Comparison of ENCODE assay signal across 14 cellular contexts in genomic region chr6:45591306-45591705, GRCh38.
A peak's percentile ranks its signal among the peaks of the same experiment; 100 is the strongest.
DNase-seq lines count a peak whose midpoint lies in the region; ATAC-seq and TF ChIP-seq lines count a peak whose summit lies in the region.
"Had no signal": no experiment of that assay in that cellular context is flagged by ENCODE, and none has a peak within 500 bp of the region (broad histone marks: within the 10 kb centered on the region; RNA-seq: fewer than 3 reads in every experiment).

No MANE protein-coding gene starts in this region.

- H3K4me1 ChIP-seq in foreskin keratinocyte, result peaks cover 52% of the 10 kb centered on the region
- peaks cover 12% of the 10 kb centered on the region for H3K4me1 ChIP-seq in stomach smooth muscle (ENCODE audit: control insufficient read depth, insufficient read depth, low read length)

- H3K27ac ChIP-seq in foreskin keratinocyte, result peak overlapping the region; percentile 99
- H3K27ac ChIP-seq in stomach smooth muscle (ENCODE audit: low read length), result peak overlapping the region; percentile 41

- ATAC-seq in activated CD8-positive, alpha-beta memory T cell treated with anti-CD3 and anti-CD28 coated beads, Interleukin-2, amount 10 ng/mL, durations not matched to agents 7 days and 5 days, result no peak
- ATAC-seq in T-helper 17 cell (no peak), foreskin keratinocyte (peak; percentile 15), HG03521 (IDR thresholded peaks at IDR 0.05; ENCODE audit: unreplicated experiment) (no peak), GM18502 (IDR thresholded peaks at IDR 0.05; ENCODE audit: poor library complexity, unreplicated experiment) (no peak)
- ATAC-seq: gastroesophageal sphincter had no signal

- no peaks in the 10 kb centered on the region for H3K36me3 ChIP-seq in stomach smooth muscle (ENCODE audit: control insufficient read depth in 2 of 2, insufficient read depth in 2 of 2, low read length in 2 of 2)
- H3K36me3 ChIP-seq: gastroesophageal sphincter, tibial nerve had no signal

- peaks cover 1% of the 10 kb centered on the region for H3K36me3 Mint-ChIP-seq in activated CD8-positive, alpha-beta memory T cell treated with anti-CD3 and anti-CD28 coated beads, Interleukin-2, amount 10 ng/mL, durations not matched to agents 7 days and 5 days
- peaks cover 2% of the 10 kb centered on the region for H3K36me3 Mint-ChIP-seq in T-helper 17 cell (ENCODE audit: low read depth)

- H3K4me3 Mint-ChIP-seq in activated CD8-positive, alpha-beta memory T cell treated with anti-CD3 and anti-CD28 coated beads, Interleukin-2, amount 10 ng/mL, durations not matched to agents 7 days and 5 days, result no peak overlapping the region
- no peak overlapping the region for H3K4me3 Mint-ChIP-seq in T-helper 17 cell
- H3K4me3 Mint-ChIP-seq: activated naive CD8-positive, alpha-beta T cell treated with anti-CD3 and anti-CD28 coated beads, Interleukin-2, amount 10 ng/mL, durations not matched to agents 7 days and 5 days had no signal

- H3K9me3 ChIP-seq in T-helper 17 cell (ENCODE audit: control insufficient read depth, low read length, poor library complexity, severe bottlenecking), result no peaks in the 10 kb centered on the region
- no peaks in the 10 kb centered on the region for H3K9me3 ChIP-seq in stomach smooth muscle (ENCODE audit: control insufficient read depth in 2 of 2, low read length in 2 of 2)
- H3K9me3 ChIP-seq: gastroesophageal sphincter, tibial nerve had no signal

- H3K9me3 Mint-ChIP-seq in activated CD8-positive, alpha-beta memory T cell treated with anti-CD3 and anti-CD28 coated beads, Interleukin-2, amount 10 ng/mL, durations not matched to agents 7 days and 5 days (ENCODE audit: low read depth), result no peaks in the 10 kb centered on the region

- peak overlapping the region; percentile 30 for H3K27ac Mint-ChIP-seq in activated CD8-positive, alpha-beta memory T cell treated with anti-CD3 and anti-CD28 coated beads, Interleukin-2, amount 10 ng/mL, durations not matched to agents 7 days and 5 days
- H3K27ac Mint-ChIP-seq in T-helper 17 cell, result peak overlapping the region; percentile 95
- H3K27ac Mint-ChIP-seq: activated naive CD8-positive, alpha-beta T cell treated with anti-CD3 and anti-CD28 coated beads, Interleukin-2, amount 10 ng/mL, durations not matched to agents 7 days and 5 days had no signal

- H3K27me3 ChIP-seq in foreskin keratinocyte (no peaks in the 10 kb centered on the region), stomach smooth muscle (ENCODE audit: control insufficient read depth in 1 of 2, insufficient read depth in 2 of 2, low read length in 2 of 2) (no peaks in the 10 kb centered on the region)
- H3K27me3 ChIP-seq: tibial nerve had no signal

- H3K4me3 ChIP-seq in stomach smooth muscle (ENCODE audit: low read length in 2 of 2), result no peak overlapping the region
- H3K4me3 ChIP-seq: gastroesophageal sphincter, tibial nerve had no signal

- no peaks in the 10 kb centered on the region for H3K27me3 Mint-ChIP-seq in activated CD8-positive, alpha-beta memory T cell treated with anti-CD3 and anti-CD28 coated beads, Interleukin-2, amount 10 ng/mL, durations not matched to agents 7 days and 5 days
- H3K27me3 Mint-ChIP-seq in T-helper 17 cell, result no peaks in the 10 kb centered on the region

- H3K9ac ChIP-seq in stomach smooth muscle (ENCODE audit: low read length in 2 of 2), result no peak overlapping the region

- DNase-seq in activated CD8-positive, alpha-beta memory T cell treated with anti-CD3 and anti-CD28 coated beads, Interleukin-2, amount 10 ng/mL, durations not matched to agents 7 days and 5 days, result no peak
- no peak for DNase-seq in activated CD8-positive, alpha-beta memory T cell treated with anti-CD3 and anti-CD28 coated beads for 24 hours
- DNase-seq in T-helper 17 cell (no peak), foreskin keratinocyte (peak; percentile 64 to 77), NCI-H2171 treated with DMSO at 0.1 percent for 48 hours (lab: John Stamatoyannopoulos, UW) (no peak)
- DNase-seq: activated naive CD8-positive, alpha-beta T cell treated with anti-CD3 and anti-CD28 coated beads, Interleukin-2, amount 10 ng/mL, durations not matched to agents 7 days and 5 days; dermis blood vessel endothelial cell; DMS 273 treated with DMSO at 0.1 percent for 48 hours; NCI-H2227 treated with DMSO at 0.1 percent for 48 hours had no signal

- CTCF ChIA-PET in activated CD8-positive, alpha-beta memory T cell treated with anti-CD3 and anti-CD28 coated beads, Interleukin-2, amount 10 ng/mL, durations not matched to agents 7 days and 5 days (lab: Charles Lee), result interaction anchor here (1.0 to 1.6 kb wide), 2 partner anchors 11 to 123 kb away, joined by 3 read pairs; no protein-coding TSS in a partner anchor

- H3K4me1 Mint-ChIP-seq in activated CD8-positive, alpha-beta memory T cell treated with anti-CD3 and anti-CD28 coated beads, Interleukin-2, amount 10 ng/mL, durations not matched to agents 7 days and 5 days, result peaks cover 81% of the 10 kb centered on the region
- peaks cover 56% of the 10 kb centered on the region for H3K4me1 Mint-ChIP-seq in T-helper 17 cell

- TF ChIP-seq CTCF in foreskin keratinocyte (conservative IDR thresholded peaks at IDR 0.05), result no peak

Comparison
In these comparisons a context has a peak if more than half of its experiments do, and no peak if none do; other contexts are left out.
1. DNase-seq: peak in foreskin keratinocyte (2 of 2); none in activated CD8-positive, alpha-beta memory T cell treated with anti-CD3 and anti-CD28 coated beads, Interleukin-2, amount 10 ng/mL, durations not matched to agents 7 days and 5 days (single experiment), activated CD8-positive, alpha-beta memory T cell treated with anti-CD3 and anti-CD28 coated beads for 24 hours (single experiment), T-helper 17 cell (0 of 3) and NCI-H2171 treated with DMSO at 0.1 percent for 48 hours (single experiment).